In the genomic region with DNA sequence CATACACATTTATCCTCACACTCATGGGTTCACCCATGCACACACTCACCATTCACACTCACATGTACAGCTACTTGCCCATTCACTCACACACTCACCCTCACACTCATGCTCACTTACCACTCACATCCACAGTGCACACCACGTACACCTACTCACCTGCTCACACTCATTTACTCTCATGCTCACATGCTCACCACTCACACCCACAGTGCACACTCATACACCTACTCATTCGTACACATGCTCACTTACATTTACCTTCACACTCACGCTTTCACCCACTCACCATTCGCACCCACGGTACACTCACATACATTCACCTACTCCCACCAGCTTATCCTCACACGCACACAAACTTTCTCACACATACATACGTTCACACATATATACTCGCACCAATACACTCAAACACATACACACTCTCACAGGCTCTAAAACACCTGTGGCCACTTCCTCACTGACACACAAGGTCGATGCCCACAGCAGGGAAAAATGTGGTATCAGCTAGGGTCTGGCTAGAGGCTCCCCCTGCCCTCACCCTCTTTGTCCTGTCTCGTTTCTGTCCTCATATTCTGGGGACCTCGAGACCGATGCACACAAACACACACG, we compare ENCODE assay signal across 27 cellular contexts.
"Had no signal": no experiment of that assay in that cellular context is flagged by ENCODE, and none has a peak within 500 bp of the region (broad histone marks: within the 10 kb centered on the region; RNA-seq: fewer than 3 reads in every experiment).

No MANE protein-coding gene starts in this region.

- ATAC-seq: activated naive CD8-positive, alpha-beta T cell treated with anti-CD3 and anti-CD28 coated beads, Interleukin-2, amount 50 U/mL, for 24 hours had no signal

- H2AFZ ChIP-seq: PC-9 had no signal

- H3K4me2 ChIP-seq: PC-9 had no signal

- H3K27ac ChIP-seq: PC-9, RWPE1, SK-N-MC, WERI-Rb-1 had no signal

- FAIRE-seq: RCC 7860 had no signal

- H3K4me3 ChIP-seq: MG63, PC-9, SK-N-MC had no signal

- H3K27me3 ChIP-seq: MG63 had no signal

- DNase-seq: activated CD4-positive, alpha-beta memory T cell treated with anti-CD3 and anti-CD28 coated beads, Interleukin-2, amount 10 ng/mL, durations not matched to agents 7 days and 5 days; activated CD4-positive, alpha-beta T cell treated with anti-CD3 and anti-CD28 coated beads for 1 hour; activated CD4-positive, alpha-beta T cell treated with anti-CD3 and anti-CD28 coated beads for 48 hours; activated CD4-positive, CD25-positive, alpha-beta regulatory T cell; activated CD8-positive, alpha-beta memory T cell treated with anti-CD3 and anti-CD28 coated beads for 24 hours; activated CD8-positive, alpha-beta memory T cell treated with anti-CD3 and anti-CD28 coated beads, Interleukin-2, amount 10 ng/mL, durations not matched to agents 7 days and 5 days; activated CD8-positive, alpha-beta memory T cell treated with anti-CD3 and anti-CD28 coated beads, Interleukin-2, amount 50 U/mL, for 48 hours; activated effector memory CD4-positive, alpha-beta T cell treated with Interleukin-2 at 50 U/mL for 16 hours; activated naive CD4-positive, alpha-beta T cell treated with anti-CD3 and anti-CD28 coated beads, Interleukin-2, amount 10 ng/mL, durations not matched to agents 7 days and 5 days; activated naive CD8-positive, alpha-beta T cell treated with anti-CD3 and anti-CD28 coated beads, Interleukin-2, amount 50 U/mL, for 24 hours; activated T-cell treated with anti-CD3 and anti-CD28 coated beads, Interleukin-2, amount 50 U/mL, for 48 hours; anterior cingulate cortex; MG63; NCI-H1048; NCI-H1105 treated with DMSO at 0.1 percent for 48 hours; NCI-H1436; NCI-H1694; NCI-H2029; NCI-H345; NCI-H524 treated with DMSO at 0.1 percent for 48 hours; PC-9; Right ventricle myocardium superior; T1000; WERI-Rb-1 had no signal

- H3K9me3 ChIP-seq: MG63 had no signal

- H3K36me3 ChIP-seq: MG63 had no signal
